Comparison of ENCODE assay signal across 7 cellular contexts in genomic region chr10:94403034-94403822, GRCh38. TPM values are rescaled to one million over a fixed set of nuclear protein-coding genes. Genes with fewer than 3 reads are reported as not detected.
DNase-seq lines count a peak whose midpoint lies in the region; ATAC-seq and TF ChIP-seq lines count a peak whose summit lies in the region.

No MANE protein-coding gene starts in this region.

- H3K4me2 ChIP-seq in mammary epithelial cell (ENCODE audit: insufficient read depth, low read depth, low read length): peak overlapping the region; percentile 95

- no peaks in the 10 kb centered on the region for H3K36me3 ChIP-seq in HUES6 (ENCODE audit: control insufficient read depth, insufficient read depth, low read length)
- H3K36me3 ChIP-seq in SJCRH30: no peaks in the 10 kb centered on the region
- no peaks in the 10 kb centered on the region for H3K36me3 ChIP-seq in mammary epithelial cell (ENCODE audit: insufficient read depth, low read length)
- no peaks in the 10 kb centered on the region for H3K36me3 ChIP-seq in gastrocnemius medialis

- no peaks in the 10 kb centered on the region for H3K9me3 ChIP-seq in HUES6 (ENCODE audit: control insufficient read depth, insufficient read depth, low read depth, low read length)
- H3K9me3 ChIP-seq in SJCRH30 (replicated peaks): no peaks in the 10 kb centered on the region
- H3K9me3 ChIP-seq in mammary epithelial cell (replicated peaks; ENCODE audit: insufficient read depth, low read length): no peaks in the 10 kb centered on the region
- H3K9me3 ChIP-seq in gastrocnemius medialis: no peaks in the 10 kb centered on the region

- CTCF ChIA-PET in GM10248 (lab: Yijun Ruan, JAX): interaction anchor here (0.8 to 2.1 kb wide), 7 partner anchors 9 to 83 kb away, joined by 3 to 6 read pairs (median 3); no protein-coding TSS in a partner anchor
- CTCF ChIA-PET in mammary epithelial cell (lab: Charles Lee; ENCODE audit: low non-redundant PET): interaction anchor here (0.6 to 1.2 kb wide), 2 partner anchors 41 to 1200 kb away, joined by 4 to 19 read pairs; no protein-coding TSS in a partner anchor

- H4K20me1 ChIP-seq in mammary epithelial cell (ENCODE audit: insufficient read depth, low read length): no peaks in the 10 kb centered on the region

- TF ChIP-seq CTCF in GM10248 (IDR thresholded peaks at IDR 0.05; ENCODE audit: control extremely low read depth, extremely low read depth, low read depth, missing control alignments) (no peak), mammary epithelial cell (conservative IDR thresholded peaks at IDR 0.05 in 1 of 2, IDR thresholded peaks at IDR 0.05 in 1 of 2; ENCODE audit: extremely low read depth in 1 of 2, insufficient read depth in 1 of 2, low read depth in 1 of 2, low read length in 2 of 2) (no peak), gastrocnemius medialis (IDR thresholded peaks at IDR 0.05 in 4 of 5, conservative IDR thresholded peaks at IDR 0.05 in 1 of 5) (no peak)

- peak overlapping the region; percentile 79 for H3K9ac ChIP-seq in HUES6 (ENCODE audit: low read length)
- H3K9ac ChIP-seq in mammary epithelial cell (ENCODE audit: insufficient read depth, low read length): peak overlapping the region; percentile 73

- peak; percentile 59 for ATAC-seq in GM21619 (IDR thresholded peaks at IDR 0.05; ENCODE audit: unreplicated experiment)
- peak; percentile 42 to 46 for ATAC-seq in gastrocnemius medialis

- H3K4me1 ChIP-seq in HUES6 (ENCODE audit: control insufficient read depth, insufficient read depth, low read length) (no peaks in the 10 kb centered on the region; the same call in 1 of the 2 replicates), SJCRH30 (peaks cover 9% of the 10 kb centered on the region), mammary epithelial cell (ENCODE audit: insufficient read depth, low read length) (peaks cover 5% of the 10 kb centered on the region), gastrocnemius medialis (peaks cover 21% of the 10 kb centered on the region in 2 donors)

- dilution Hi-C loops in mammary epithelial cell (cut with HindIII; ENCODE audit: low sequenced_read_pairs): no loop called here

- peak overlapping the region; percentile 98 for H2AFZ ChIP-seq in mammary epithelial cell (ENCODE audit: low read depth, low read length)

- BruUV-seq in mammary epithelial cell (replicated peaks; lab: Mats Ljungman, UMichigan): no TSS peak

- H3K4me3 ChIP-seq in HUES6 (ENCODE audit: low read depth, low read length): peak overlapping the region; percentile 94
- H3K4me3 ChIP-seq in SJCRH30: peak overlapping the region; percentile 89
- H3K4me3 ChIP-seq in mammary epithelial cell (replicated peaks in 1 of 3; ENCODE audit: insufficient read depth in 1 of 3, low read depth in 2 of 3, low read length in 3 of 3): peak overlapping the region; percentile 86 to 92 (median 90)
- H3K4me3 ChIP-seq in gastrocnemius medialis: peak overlapping the region; percentile 70 to 95 (median 82)

- peak; percentile 79 for DNase-seq in GM10248 (ENCODE audit: extremely low spot score)
- DNase-seq in SJCRH30: peak; percentile 43 to 62
- peak; percentile 59 for DNase-seq in mammary epithelial cell
- DNase-seq in iPS-NIHi7 (ENCODE audit: extremely low spot score): peak; percentile 41
- peak; percentile 30 to 35 for DNase-seq in gastrocnemius medialis

- H3K27ac ChIP-seq in HUES6 (ENCODE audit: low read depth, low read length): no peak overlapping the region
- peak overlapping the region; percentile 86; the same call in 1 of the 2 replicates for H3K27ac ChIP-seq in SJCRH30
- peak overlapping the region; percentile 74 for H3K27ac ChIP-seq in mammary epithelial cell (ENCODE audit: insufficient read depth, low read depth, low read length)
- H3K27ac ChIP-seq in gastrocnemius medialis: peak overlapping the region; percentile 87 to 97 (median 90)

- 3% methylated on average over 13 of the region's 95 CpGs for WGBS in mammary epithelial cell (ENCODE audit: low coverage, missing lambda C conversion rate)

- intact Hi-C loops in mammary epithelial cell (cut with micrococcal nuclease) (loop anchor here (2.0 to 10.0 kb wide), 3 partner anchors 39 to 700 kb away; partner anchors contain the start of genes FRA10AC1 and HELLS), gastrocnemius medialis (cut with DNase I; ENCODE audit: low total_unique reads) (loop anchor here (5.0 kb wide), 2 partner anchors 39 to 401 kb away; no protein-coding TSS in a partner anchor)

- peak; percentile 32 to 38 for TF ChIP-seq POLR2A in gastrocnemius medialis (IDR thresholded peaks at IDR 0.05)

- H3K27me3 ChIP-seq in HUES6 (ENCODE audit: control insufficient read depth, insufficient read depth, low read length) (peaks cover 30% of the 10 kb centered on the region), SJCRH30 (no peaks in the 10 kb centered on the region), mammary epithelial cell (ENCODE audit: insufficient read depth, low read length) (no peaks in the 10 kb centered on the region), gastrocnemius medialis (peaks cover 0 to 6% (median 0%) of the 10 kb centered on the region in 3 donors)

- POLR2A ChIA-PET in GM10248 (lab: Yijun Ruan, JAX): no interaction called here

- peaks cover 58% of the 10 kb centered on the region for H3K79me2 ChIP-seq in mammary epithelial cell (ENCODE audit: insufficient read depth, low read length)

- in situ Hi-C loops in mammary epithelial cell (cut with MboI; ENCODE audit: low sequenced_read_pairs in 2 of 2): no loop called here
- in situ Hi-C loops in gastrocnemius medialis (cut with MboI; ENCODE audit: low sequenced_read_pairs in 4 of 4): no loop called here

RNA-seq across cellular contexts. Expression of gene TBC1D12, which starts 0.9 kb away (rescaled TPM):
- total RNA-seq in SJCRH30 (2014; rRNA removed; shearing (Covaris generic)): 9.7 and 13.2 TPM in 2 replicates
- total RNA-seq in mammary epithelial cell (10 to 100 TPM in 1 of 2 donors, 1 to 10 TPM in 1; 7.4 to 15.7 TPM), gastrocnemius medialis (10 to 100 TPM in 1 of 4 donors, 1 to 10 TPM in 3; 7.4 to 11.4 (median 7.8) TPM)
- polyA plus RNA-seq in mammary epithelial cell: 1.6 TPM
- 1.1 TPM for polyA minus RNA-seq in mammary epithelial cell

RNA-seq across cellular contexts. Expression of gene NOC3L, which starts 40.5 kb away (rescaled TPM):
- 31.3 and 34.0 TPM in 2 replicates for total RNA-seq in SJCRH30 (2014; rRNA removed; shearing (Covaris generic))
- total RNA-seq in mammary epithelial cell (10 to 100 TPM; 19.0 to 33.7 TPM), gastrocnemius medialis (10 to 100 TPM; 10.3 to 14.5 (median 12.5) TPM)
- polyA plus RNA-seq in mammary epithelial cell: 10.2 TPM
- polyA minus RNA-seq in mammary epithelial cell: 16.6 TPM
